Comparison of ENCODE assay signal across 8 cellular contexts in the genomic region with DNA sequence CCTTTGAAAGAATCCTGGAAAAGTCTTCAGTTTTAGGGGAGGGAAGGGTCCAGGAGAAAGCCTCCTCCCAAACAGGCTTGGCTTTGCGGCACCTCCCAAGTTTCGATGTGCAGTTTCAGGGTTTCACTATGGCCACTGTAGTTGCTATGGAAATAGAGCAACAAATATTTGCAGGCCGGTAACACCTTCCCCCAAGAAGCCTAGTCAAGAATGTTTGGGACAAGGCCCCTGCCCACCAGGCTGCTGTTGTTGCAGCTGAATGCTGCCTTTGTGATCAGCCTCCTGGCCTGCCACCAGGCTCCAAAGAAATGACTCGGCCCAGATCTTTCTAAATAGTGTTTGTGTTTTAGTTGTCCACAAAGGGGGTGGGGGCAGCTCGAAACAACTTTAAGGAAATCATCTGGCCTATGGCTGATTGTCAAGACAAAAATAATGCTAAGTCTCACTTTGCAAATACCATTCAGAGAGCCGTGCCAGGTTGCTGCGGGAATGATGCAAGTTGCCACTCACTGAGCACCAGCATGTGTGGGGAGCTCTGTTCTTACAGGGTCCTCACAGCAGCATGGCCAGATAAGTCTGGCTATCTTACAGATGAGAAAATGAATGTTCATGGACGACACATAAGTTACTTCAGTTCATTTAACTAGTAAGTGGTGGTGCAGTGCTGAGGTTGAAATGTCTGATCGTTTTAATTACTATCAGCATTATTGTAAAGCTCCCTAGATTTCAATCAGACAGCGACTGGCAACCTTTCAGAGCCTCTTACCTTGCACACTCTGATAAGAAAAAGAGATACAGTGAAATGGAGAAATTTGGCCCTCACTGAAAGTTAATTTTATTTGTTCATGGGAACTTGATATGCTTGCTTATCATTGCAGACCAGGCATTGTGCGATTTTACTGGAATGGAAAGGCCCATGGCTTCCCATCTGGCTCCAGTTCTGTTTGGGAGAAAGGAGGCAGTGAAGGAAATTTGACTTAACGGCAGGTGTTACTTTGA.
DNase-seq lines count a peak whose midpoint lies in the region; ATAC-seq and TF ChIP-seq lines count a peak whose summit lies in the region.

No MANE protein-coding gene starts in this region.

- no peaks in the 10 kb centered on the region for H3K9me3 ChIP-seq in esophagus (ENCODE audit: control insufficient read depth in 2 of 2, insufficient read depth in 1 of 2, low read depth in 1 of 2, low read length in 1 of 2)

- peaks cover 3 to 4% of the 10 kb centered on the region in 2 donors for H3K4me1 ChIP-seq in esophagus (ENCODE audit: control insufficient read depth in 2 of 2, insufficient read depth in 2 of 2, low read length in 1 of 2)

- H3K4me3 ChIP-seq in esophagus (ENCODE audit: low read depth in 1 of 2, low read length in 2 of 2): no peak overlapping the region

- no peaks in the 10 kb centered on the region for H3K27me3 Mint-ChIP-seq in neural crest cell (ENCODE audit: low read depth)
- H3K27me3 Mint-ChIP-seq in activated T-helper 1 cell treated with anti-CD3 and anti-CD28 coated beads, Interleukin-12 subunit alpha, Interleukin-12 subunit beta, Interleukin-2, Interleukin-4 antibody, amounts not matched to agents 30 ng/mL and 10 ng/mL and 1 ng/mL, durations not matched to agents 14 hours and 24 hours and 36 hours (ENCODE audit: insufficient read depth): peaks cover 2% of the 10 kb centered on the region

- no peaks in the 10 kb centered on the region for H3K27me3 ChIP-seq in esophagus (ENCODE audit: control insufficient read depth in 1 of 2, insufficient read depth in 2 of 2, low read length in 2 of 2)

- H3K36me3 Mint-ChIP-seq in neural crest cell (ENCODE audit: low read depth): no peaks in the 10 kb centered on the region
- peaks cover 13% of the 10 kb centered on the region for H3K36me3 Mint-ChIP-seq in activated T-helper 1 cell treated with anti-CD3 and anti-CD28 coated beads, Interleukin-12 subunit alpha, Interleukin-12 subunit beta, Interleukin-2, Interleukin-4 antibody, amounts not matched to agents 30 ng/mL and 10 ng/mL and 1 ng/mL, durations not matched to agents 14 hours and 24 hours and 36 hours (ENCODE audit: low read depth)

- H3K27ac ChIP-seq in esophagus (ENCODE audit: low read depth in 2 of 2, low read length in 1 of 2): peak overlapping the region; percentile 44 to 79

- intact Hi-C loops in activated T-helper 1 cell treated with anti-CD3 and anti-CD28 coated beads, Interleukin-12 subunit alpha, Interleukin-12 subunit beta, Interleukin-2, Interleukin-4 antibody, amounts not matched to agents 30 ng/mL and 10 ng/mL and 1 ng/mL, durations not matched to agents 14 hours and 24 hours and 36 hours (cut with micrococcal nuclease): no loop called here

- TF ChIP-seq CTCF in neural crest cell (conservative IDR thresholded peaks at IDR 0.05): no peak

- no peak for ATAC-seq in GM18520 (IDR thresholded peaks at IDR 0.05; ENCODE audit: unreplicated experiment)
- no peak for ATAC-seq in HG03565 (IDR thresholded peaks at IDR 0.05; ENCODE audit: unreplicated experiment)
- ATAC-seq in activated CD4-positive, CD25-positive, alpha-beta regulatory T cell treated with anti-CD3 and anti-CD28 coated beads, Interleukin-2, amount 50 U/mL, for 24 hours: no peak

- no peaks in the 10 kb centered on the region for H3K9me3 Mint-ChIP-seq in neural crest cell
- peaks cover under 1% of the 10 kb centered on the region for H3K9me3 Mint-ChIP-seq in activated T-helper 1 cell treated with anti-CD3 and anti-CD28 coated beads, Interleukin-12 subunit alpha, Interleukin-12 subunit beta, Interleukin-2, Interleukin-4 antibody, amounts not matched to agents 30 ng/mL and 10 ng/mL and 1 ng/mL, durations not matched to agents 14 hours and 24 hours and 36 hours

- peak overlapping the region; percentile 94 for H3K27ac Mint-ChIP-seq in neural crest cell (ENCODE audit: unreplicated experiment)
- no peak overlapping the region for H3K27ac Mint-ChIP-seq in activated T-helper 1 cell treated with anti-CD3 and anti-CD28 coated beads, Interleukin-12 subunit alpha, Interleukin-12 subunit beta, Interleukin-2, Interleukin-4 antibody, amounts not matched to agents 30 ng/mL and 10 ng/mL and 1 ng/mL, durations not matched to agents 14 hours and 24 hours and 36 hours

- H3K4me1 Mint-ChIP-seq in neural crest cell: peaks cover 34% of the 10 kb centered on the region
- peaks cover 10% of the 10 kb centered on the region for H3K4me1 Mint-ChIP-seq in activated T-helper 1 cell treated with anti-CD3 and anti-CD28 coated beads, Interleukin-12 subunit alpha, Interleukin-12 subunit beta, Interleukin-2, Interleukin-4 antibody, amounts not matched to agents 30 ng/mL and 10 ng/mL and 1 ng/mL, durations not matched to agents 14 hours and 24 hours and 36 hours (ENCODE audit: low read depth)

- H3K36me3 ChIP-seq in esophagus (ENCODE audit: control insufficient read depth in 2 of 2, insufficient read depth in 2 of 2, low read length in 1 of 2): no peaks in the 10 kb centered on the region

- peak overlapping the region; percentile 41 for H3K4me3 Mint-ChIP-seq in neural crest cell
- no peak overlapping the region for H3K4me3 Mint-ChIP-seq in activated T-helper 1 cell treated with anti-CD3 and anti-CD28 coated beads, Interleukin-12 subunit alpha, Interleukin-12 subunit beta, Interleukin-2, Interleukin-4 antibody, amounts not matched to agents 30 ng/mL and 10 ng/mL and 1 ng/mL, durations not matched to agents 14 hours and 24 hours and 36 hours

- DNase-seq in COLO668 (lab: John Stamatoyannopoulos, UW; ENCODE audit: unreplicated experiment): peak; percentile 85
- DNase-seq in NCI-H446 treated with DMSO at 0.1 percent for 48 hours (lab: John Stamatoyannopoulos, UW): peak; percentile 71
- peak; percentile 34 for DNase-seq in neural crest cell (ENCODE audit: low read depth, low spot score)
- DNase-seq in activated T-helper 1 cell treated with anti-CD3 and anti-CD28 coated beads, Interleukin-12 subunit alpha, Interleukin-12 subunit beta, Interleukin-2, Interleukin-4 antibody, amounts not matched to agents 30 ng/mL and 10 ng/mL and 1 ng/mL, durations not matched to agents 14 hours and 24 hours and 36 hours (ENCODE audit: low spot score): no peak

- WGBS in esophagus, 2 donors: 34 to 42% methylated on average over 12 of the region's 12 CpGs
